Comparison of ENCODE assay signal across 8 cellular contexts in genomic region chr12:49698619-49699545, GRCh38. TPM values are rescaled to one million over a fixed set of nuclear protein-coding genes. Genes with fewer than 3 reads are reported as not detected.
DNase-seq lines count a peak whose midpoint lies in the region; ATAC-seq and TF ChIP-seq lines count a peak whose summit lies in the region.

No MANE protein-coding gene starts in this region.

- DNase-seq in AG04449 (ENCODE audit: low read depth, low spot score) (no peak), SJCRH30 (peak; percentile 64 to 80), cardiac fibroblast (ENCODE audit: low read depth in 2 of 2) (peak; percentile 57 to 73), left lobe of liver (ENCODE audit: low spot score) (no peak), ecto neural progenitor cell (ENCODE audit: low spot score) (no peak)

- H3K36me3 ChIP-seq in SJCRH30 (no peaks in the 10 kb centered on the region), subcutaneous abdominal adipose tissue (ENCODE audit: control insufficient read depth in 5 of 5, insufficient read depth in 5 of 5, low read length in 5 of 5) (no peaks in the 10 kb centered on the region)

- CTCF ChIA-PET in AG04449 (lab: Yijun Ruan, JAX) = interaction anchor here (0.8 to 2.2 kb wide), 7 partner anchors 10 to 342 kb away, joined by 3 to 12 read pairs (median 4); no protein-coding TSS in a partner anchor

- H3K4me3 ChIP-seq in AG04449 (ENCODE audit: low read depth, low read length) = peak overlapping the region; percentile 41
- H3K4me3 ChIP-seq in SJCRH30 = no peak overlapping the region
- peak overlapping the region; percentile 4 to 17 for H3K4me3 ChIP-seq in cardiac fibroblast (replicated peaks in 1 of 2; ENCODE audit: low read depth in 2 of 2, low read length in 2 of 2)
- H3K4me3 ChIP-seq in subcutaneous abdominal adipose tissue (ENCODE audit: low read depth in 1 of 5, low read length in 5 of 5) = peak overlapping the region in 2 of 5 donors; percentile 32 to 40

- peak overlapping the region in 4 of 5 donors; percentile 1 to 48 (median 26) for H3K9ac ChIP-seq in subcutaneous abdominal adipose tissue (ENCODE audit: low read length in 5 of 5)

- peak; percentile 84 for ATAC-seq in GM19025 (IDR thresholded peaks at IDR 0.05; ENCODE audit: low read depth, unreplicated experiment)
- peak; percentile 48 for ATAC-seq in HG03103 (IDR thresholded peaks at IDR 0.05; ENCODE audit: low read depth, unreplicated experiment)
- ATAC-seq in left lobe of liver = peak; percentile 35

- H3K27ac ChIP-seq in SJCRH30 = peak overlapping the region; percentile 46
- H3K27ac ChIP-seq in subcutaneous abdominal adipose tissue (ENCODE audit: low read depth, low read length) = peak overlapping the region; percentile 70

- TF ChIP-seq CTCF in AG04449 (IDR thresholded peaks at IDR 0.05; ENCODE audit: insufficient read depth, low read length, missing control alignments) (no peak), cardiac fibroblast (IDR thresholded peaks at IDR 0.05; ENCODE audit: low read depth, low read length) (no peak)

- H3K27me3 ChIP-seq in SJCRH30 (no peaks in the 10 kb centered on the region), subcutaneous abdominal adipose tissue (ENCODE audit: control insufficient read depth in 5 of 5, insufficient read depth in 4 of 5, low read length in 5 of 5) (peaks cover 0 to 4% (median 0%) of the 10 kb centered on the region in 5 donors)

- H3K9me3 ChIP-seq in SJCRH30 (replicated peaks) = no peaks in the 10 kb centered on the region
- no peaks in the 10 kb centered on the region for H3K9me3 ChIP-seq in subcutaneous abdominal adipose tissue (ENCODE audit: control insufficient read depth in 5 of 5, low read length in 5 of 5)

- POLR2A ChIA-PET in AG04449 (lab: Yijun Ruan, JAX) = interaction anchor here (0.8 to 1.4 kb wide), 3 partner anchors 15 to 43 kb away, joined by 3 to 4 read pairs (median 3); no protein-coding TSS in a partner anchor

- H3K4me1 ChIP-seq in SJCRH30 (peaks cover 40% of the 10 kb centered on the region), subcutaneous abdominal adipose tissue (ENCODE audit: control insufficient read depth in 5 of 5, insufficient read depth in 5 of 5, low read length in 5 of 5) (peaks cover 17 to 66% (median 35%) of the 10 kb centered on the region in 5 donors)

RNA-seq across cellular contexts. Expression of gene FMNL3, which starts 8.3 kb away (rescaled TPM):
- 33.0 and 39.2 TPM in 2 replicates for total RNA-seq in SJCRH30 (2014; rRNA removed; shearing (Covaris generic))
- 3.1 TPM for total RNA-seq in left lobe of liver

RNA-seq across cellular contexts. Expression of gene TMBIM6, which starts 42.5 kb away (rescaled TPM):
- total RNA-seq in SJCRH30 (2014; rRNA removed; shearing (Covaris generic)) = 400 TPM in 2 replicates
- 1,081 TPM for total RNA-seq in left lobe of liver

Comparison
In these comparisons a context has a peak if more than half of its experiments do, and no peak if none do; other contexts are left out.
1. DNase-seq: peak in SJCRH30 (2 of 2) and cardiac fibroblast (2 of 2); none in AG04449 (single experiment), left lobe of liver (single experiment) and ecto neural progenitor cell (single experiment).
2. Peak in every context shown above with its lines, with median percentiles within 50 percentile points of each other: ATAC-seq.